In genomic region chr17:21299981-21300600, GRCh38 we compare ENCODE assay signal across 28 cellular contexts. TPM values are rescaled to one million over a fixed set of nuclear protein-coding genes. Genes with fewer than 3 reads are reported as not detected.
DNase-seq lines count a peak whose midpoint lies in the region; ATAC-seq, FAIRE-seq and TF ChIP-seq lines count a peak whose summit lies in the region.
"Had no signal": no experiment of that assay in that cellular context is flagged by ENCODE, and none has a peak within 500 bp of the region (broad histone marks: within the 10 kb centered on the region; RNA-seq: fewer than 3 reads in every experiment).

No MANE protein-coding gene starts in this region.

- no peak for TF ChIP-seq CTCF in OCI-LY1 (IDR thresholded peaks at IDR 0.05; ENCODE audit: low read length)
- TF ChIP-seq CTCF in HepG2 (CRISPR knock-in tag; IDR thresholded peaks at IDR 0.05) = no peak

- intact Hi-C loops in HepG2 (cut with micrococcal nuclease; ENCODE audit: unreplicated experiment) = no loop called here

- POLR2A ChIA-PET in HepG2 (lab: Yijun Ruan, JAX) = no interaction called here

- no peak for TF ChIP-seq EP300 in HepG2 (IDR thresholded peaks at IDR 0.05; ENCODE audit: low read depth in 2 of 2, low read length in 2 of 2)
- no peak for TF ChIP-seq EP300 in HepG2 (CRISPR knock-in tag; IDR thresholded peaks at IDR 0.05; ENCODE audit: borderline replicate concordance)

- H3K4me3 ChIP-seq in OCI-LY1 (ENCODE audit: low read depth, low read length, poor library complexity, severe bottlenecking) = no peak overlapping the region
- H3K4me3 ChIP-seq in HepG2 (replicated peaks in 1 of 3; ENCODE audit: insufficient read depth in 1 of 3, low read depth in 2 of 3, low read length in 3 of 3) = no peak overlapping the region
- H3K4me3 ChIP-seq: ovary, right atrium auricular region, SK-N-MC had no signal

- H3K79me2 ChIP-seq in OCI-LY1 (ENCODE audit: insufficient read depth, low read length) (no peaks in the 10 kb centered on the region), HepG2 (ENCODE audit: insufficient read depth, low read length) (peaks cover 18% of the 10 kb centered on the region)

- H4K20me1 ChIP-seq in OCI-LY1 (ENCODE audit: insufficient read depth, low read length) (no peaks in the 10 kb centered on the region), HepG2 (ENCODE audit: insufficient read depth, low read length) (peaks cover 31% of the 10 kb centered on the region; the same call in 1 of the 2 replicates)

- no peaks in the 10 kb centered on the region for H3K9me2 ChIP-seq in OCI-LY1 (ENCODE audit: low read depth, low read length)

- CTCF ChIA-PET in HepG2 (lab: Yijun Ruan, JAX; ENCODE audit: low intra/inter-chr PET ratio, low total read pairs) = no interaction called here

- no peaks in the 10 kb centered on the region for H3K27me3 ChIP-seq in OCI-LY1 (ENCODE audit: insufficient read depth, low read length)
- H3K27me3 ChIP-seq in HepG2 (ENCODE audit: control insufficient read depth in 1 of 2, insufficient read depth in 2 of 2, low read length in 2 of 2) = no peaks in the 10 kb centered on the region; a peak in 1 of 5 replicates
- H3K27me3 ChIP-seq: brain microvascular endothelial cell, ovary, right atrium auricular region had no signal

- peak; percentile 97 for FAIRE-seq in HTR-8/SVneo (lab: Jason Lieb, UNC)
- FAIRE-seq in HepG2 (lab: Jason Lieb, UNC) = no peak
- FAIRE-seq: GM18507 had no signal

- in situ Hi-C loops in HepG2 (cut with HindIII; ENCODE audit: extremely low pct_ligation_motif_present, low pct_unique_long_range_greater_than_20kb) = loop anchor here (25.0 kb wide), 1 partner anchor 462 kb away; no protein-coding TSS in a partner anchor

- no peak for ATAC-seq in HepG2
- ATAC-seq in GM18517 (IDR thresholded peaks at IDR 0.05; ENCODE audit: unreplicated experiment) = no peak
- ATAC-seq: activated CD4-positive, alpha-beta T cell treated with anti-CD3 and anti-CD28 coated beads for 36 hours; left ventricle myocardium superior; naive thymus-derived CD8-positive, alpha-beta T cell; stimulated activated effector memory CD8-positive, alpha-beta T cell treated with anti-CD3 and anti-CD28 coated beads, Interleukin-12 subunit alpha, Interleukin-12 subunit beta, amount 100 ng/mL, for 72 hours; T-helper 17 cell had no signal

- H3K4me1 ChIP-seq in OCI-LY1 (ENCODE audit: insufficient read depth, low read length, severe bottlenecking) = peaks cover 57% of the 10 kb centered on the region
- H3K4me1 ChIP-seq in HepG2 (ENCODE audit: insufficient read depth, low read length) = no peaks in the 10 kb centered on the region

- H3K27ac ChIP-seq in OCI-LY1 (ENCODE audit: low read depth, low read length, poor library complexity, severe bottlenecking) = peak overlapping the region; percentile 52
- H3K27ac ChIP-seq in HepG2 (ENCODE audit: extremely low read length, insufficient read depth, low read length) = no peak overlapping the region
- H3K27ac ChIP-seq: brain microvascular endothelial cell, ovary, right atrium auricular region, SK-N-MC had no signal

- WGBS in HepG2 (ENCODE audit: low lambda C conversion rate) = 73% methylated on average over 7 of the region's 7 CpGs

- no peaks in the 10 kb centered on the region for H3F3A ChIP-seq in OCI-LY1 (ENCODE audit: insufficient read depth, low read length)

- BruUV-seq in HepG2 (replicated peaks; lab: Mats Ljungman, UMichigan) = no TSS peak

- H3K9ac ChIP-seq in OCI-LY1 (ENCODE audit: low read length) = no peak overlapping the region; the same call in 1 of the 2 replicates
- no peak overlapping the region for H3K9ac ChIP-seq in HepG2 (ENCODE audit: insufficient read depth, low read depth, low read length)

- H3K9me3 ChIP-seq in OCI-LY1 (ENCODE audit: low read length) (no peaks in the 10 kb centered on the region), HepG2 (ENCODE audit: low read length) (no peaks in the 10 kb centered on the region)
- H3K9me3 ChIP-seq: ovary, right atrium auricular region had no signal

- H3K36me3 ChIP-seq in OCI-LY1 (ENCODE audit: insufficient read depth, low read length) (peaks cover 37% of the 10 kb centered on the region; the same call in 1 of the 2 replicates), HepG2 (replicated peaks in 1 of 2; ENCODE audit: control insufficient read depth in 1 of 2, insufficient read depth in 2 of 2, low read length in 2 of 2) (peaks cover 28 to 66% of the 10 kb centered on the region in 2 experiments)
- H3K36me3 ChIP-seq: ovary had no signal

- TF ChIP-seq RAD21 in HepG2 (CRISPR knock-in tag; IDR thresholded peaks at IDR 0.05) = no peak

- H3K4me2 ChIP-seq in OCI-LY1 (ENCODE audit: low read length) = peak overlapping the region; percentile 28; the same call in 1 of the 2 replicates
- no peak overlapping the region for H3K4me2 ChIP-seq in HepG2 (ENCODE audit: low read depth, low read length)

- no peak overlapping the region for H2AFZ ChIP-seq in OCI-LY1 (ENCODE audit: low read length)
- H2AFZ ChIP-seq in HepG2 (ENCODE audit: low read length) = no peak overlapping the region

- DNase-seq in Daoy (ENCODE audit: low read depth) (peak; percentile 10), HTR-8/SVneo (ENCODE audit: insufficient read length, low spot score) (no peak), HepG2 (ENCODE audit: low spot score) (no peak), GM19238 (ENCODE audit: insufficient read length, low spot score) (no peak), AG20443 (ENCODE audit: low spot score) (no peak)
- DNase-seq: activated CD4-positive, alpha-beta T cell treated with anti-CD3 and anti-CD28 coated beads for 36 hours; activated gamma-delta T cell treated with Interleukin-2 at 50 U/mL for 16 hours; activated T-cell treated with anti-CD3 and anti-CD28 coated beads, Interleukin-2, amount 50 U/mL, for 24 hours; brain microvascular endothelial cell; CD4-positive, CD25-positive, alpha-beta regulatory T cell; effector CD4-positive, alpha-beta T cell; foreskin melanocyte; HCEC 1CT; hippocampal formation; immature natural killer cell; left ventricle myocardium superior; naive thymus-derived CD8-positive, alpha-beta T cell; NCI-H1436; NCI-H510A; substantia nigra; T-helper 17 cell had no signal

- no peak for TF ChIP-seq POLR2A in HepG2 (IDR thresholded peaks at IDR 0.05; ENCODE audit: insufficient read depth in 1 of 2, low read depth in 2 of 2, low read length in 2 of 2)

TF ChIP-seq in HepG2, 621 proteins besides CTCF, POLR2A, EP300 and RAD21 (continues in another document):
- TF ChIP-seq ZNF768 (CRISPR knock-in tag; IDR thresholded peaks at IDR 0.05) (peak; percentile 98), KLF13 (CRISPR knock-in tag; IDR thresholded peaks at IDR 0.05) (no peak), ZBTB3 (CRISPR knock-in tag; IDR thresholded peaks at IDR 0.05; ENCODE audit: borderline replicate concordance, low read depth) (no peak)

RNA-seq across cellular contexts. Expression of gene MAP2K3, which starts 15.6 kb away (rescaled TPM):
- 7.4 and 11.7 TPM in 2 replicates for total RNA-seq in Daoy (2014; rRNA removed; shearing (Covaris generic))
- 20.5 and 39.8 TPM in 2 replicates for total RNA-seq in HepG2 (2016; rRNA removed; fragmentation: Illumina TruSeq; extraction: Trizol)
- 7.7 and 8.7 TPM in 2 replicates for total RNA-seq in HepG2 (2016; cell fraction: cytosol; rRNA removed; fragmentation: Illumina TruSeq; extraction: Trizol; ENCODE audit: low read depth)
- total RNA-seq in HepG2 (2016; cell fraction: insoluble cytoplasmic fraction; rRNA removed; fragmentation: Illumina TruSeq; extraction: Trizol) = 18.3 and 35.2 TPM in 2 replicates
- total RNA-seq in HepG2 (2016; cell fraction: membrane; rRNA removed; fragmentation: Illumina TruSeq; extraction: Trizol) = 33.7 and 35.8 TPM in 2 replicates
- total RNA-seq in HepG2 (2016; cell fraction: nucleus; rRNA removed; fragmentation: Illumina TruSeq; extraction: Trizol) = 32.1 and 34.9 TPM in 2 replicates
- polyA plus RNA-seq in HepG2 (2011; rRNA removed) = 27.4 and 31.9 TPM in 2 replicates
- 31.3 and 32.8 TPM in 2 replicates for polyA plus RNA-seq in HepG2 (2011; cell fraction: cytosol; rRNA removed)
- polyA plus RNA-seq in HepG2 (2011; cell fraction: nucleus; rRNA removed) = 53.3 and 53.4 TPM in 2 replicates
- polyA plus RNA-seq in HepG2 (2012) = 39.9 and 42.2 TPM in 2 replicates
- polyA plus RNA-seq in HepG2 (2016; cell fraction: cytosol; fragmentation: Illumina TruSeq; extraction: Trizol; ENCODE audit: low read depth) = 14.1 and 15.9 TPM in 2 replicates
- polyA plus RNA-seq in HepG2 (2016; cell fraction: insoluble cytoplasmic fraction; fragmentation: Illumina TruSeq; extraction: Trizol; ENCODE audit: low read depth) = 67.2 and 88.4 TPM in 2 replicates
- polyA plus RNA-seq in HepG2 (2016; cell fraction: membrane; fragmentation: Illumina TruSeq; extraction: Trizol; ENCODE audit: low read depth) = 51.1 and 52.5 TPM in 2 replicates
- polyA plus RNA-seq in HepG2 (2016; cell fraction: nucleus; fragmentation: Illumina TruSeq; extraction: Trizol; ENCODE audit: insufficient read depth, low read depth) = 86.9 and 97.6 TPM in 2 replicates
- 26.9 and 40.6 TPM in 2 replicates for polyA minus RNA-seq in HepG2 (2011; rRNA and poly(A)+ RNA removed; ENCODE audit: low replicate concordance)
- polyA minus RNA-seq in HepG2 (2011; cell fraction: cytosol; rRNA and poly(A)+ RNA removed) = 19.3 and 21.4 TPM in 2 replicates
- polyA minus RNA-seq in HepG2 (2011; cell fraction: nucleus; rRNA and poly(A)+ RNA removed) = 16.0 and 18.3 TPM in 2 replicates

RNA-seq across cellular contexts. Expression of gene NATD1, which starts 46.9 kb away (rescaled TPM):
- 0.83 and 0.86 TPM in 2 replicates for total RNA-seq in Daoy (2014; rRNA removed; shearing (Covaris generic))
- 0.31 and 0.45 TPM in 2 replicates for total RNA-seq in HepG2 (2016; rRNA removed; fragmentation: Illumina TruSeq; extraction: Trizol)
- total RNA-seq in HepG2 (2016; cell fraction: cytosol; rRNA removed; fragmentation: Illumina TruSeq; extraction: Trizol; ENCODE audit: low read depth) = 0.18 and 0.30 TPM in 2 replicates
- total RNA-seq in HepG2 (2016; cell fraction: insoluble cytoplasmic fraction; rRNA removed; fragmentation: Illumina TruSeq; extraction: Trizol) = 0.28 and 0.43 TPM in 2 replicates
- total RNA-seq in HepG2 (2016; cell fraction: membrane; rRNA removed; fragmentation: Illumina TruSeq; extraction: Trizol) = 0.38 and 0.43 TPM in 2 replicates
- 0.34 and 0.44 TPM in 2 replicates for total RNA-seq in HepG2 (2016; cell fraction: nucleus; rRNA removed; fragmentation: Illumina TruSeq; extraction: Trizol)
- 2.3 and 2.9 TPM in 2 replicates for polyA plus RNA-seq in HepG2 (2011; rRNA removed)
- polyA plus RNA-seq in HepG2 (2011; cell fraction: cytosol; rRNA removed) = 2.2 and 2.3 TPM in 2 replicates
- polyA plus RNA-seq in HepG2 (2011; cell fraction: nucleus; rRNA removed) = 2.5 and 3.4 TPM in 2 replicates
- polyA plus RNA-seq in HepG2 (2012) = 2.2 and 3.4 TPM in 2 replicates
- 0.19 and 0.27 TPM in 2 replicates for polyA plus RNA-seq in HepG2 (2016; cell fraction: cytosol; fragmentation: Illumina TruSeq; extraction: Trizol; ENCODE audit: low read depth)
- polyA plus RNA-seq in HepG2 (2016; cell fraction: insoluble cytoplasmic fraction; fragmentation: Illumina TruSeq; extraction: Trizol; ENCODE audit: low read depth) = 0.74 and 0.80 TPM in 2 replicates
- polyA plus RNA-seq in HepG2 (2016; cell fraction: membrane; fragmentation: Illumina TruSeq; extraction: Trizol; ENCODE audit: low read depth) = 0.39 and 0.44 TPM in 2 replicates
- polyA plus RNA-seq in HepG2 (2016; cell fraction: nucleus; fragmentation: Illumina TruSeq; extraction: Trizol; ENCODE audit: insufficient read depth, low read depth) = 1.1 TPM in 2 replicates
- polyA minus RNA-seq in HepG2 (2011; rRNA and poly(A)+ RNA removed; ENCODE audit: low replicate concordance) = 2.3 and 4.5 TPM in 2 replicates
- 1.8 and 2.8 TPM in 2 replicates for polyA minus RNA-seq in HepG2 (2011; cell fraction: cytosol; rRNA and poly(A)+ RNA removed)
- 1.5 and 2.9 TPM in 2 replicates for polyA minus RNA-seq in HepG2 (2011; cell fraction: nucleus; rRNA and poly(A)+ RNA removed)
